In the genomic region with DNA sequence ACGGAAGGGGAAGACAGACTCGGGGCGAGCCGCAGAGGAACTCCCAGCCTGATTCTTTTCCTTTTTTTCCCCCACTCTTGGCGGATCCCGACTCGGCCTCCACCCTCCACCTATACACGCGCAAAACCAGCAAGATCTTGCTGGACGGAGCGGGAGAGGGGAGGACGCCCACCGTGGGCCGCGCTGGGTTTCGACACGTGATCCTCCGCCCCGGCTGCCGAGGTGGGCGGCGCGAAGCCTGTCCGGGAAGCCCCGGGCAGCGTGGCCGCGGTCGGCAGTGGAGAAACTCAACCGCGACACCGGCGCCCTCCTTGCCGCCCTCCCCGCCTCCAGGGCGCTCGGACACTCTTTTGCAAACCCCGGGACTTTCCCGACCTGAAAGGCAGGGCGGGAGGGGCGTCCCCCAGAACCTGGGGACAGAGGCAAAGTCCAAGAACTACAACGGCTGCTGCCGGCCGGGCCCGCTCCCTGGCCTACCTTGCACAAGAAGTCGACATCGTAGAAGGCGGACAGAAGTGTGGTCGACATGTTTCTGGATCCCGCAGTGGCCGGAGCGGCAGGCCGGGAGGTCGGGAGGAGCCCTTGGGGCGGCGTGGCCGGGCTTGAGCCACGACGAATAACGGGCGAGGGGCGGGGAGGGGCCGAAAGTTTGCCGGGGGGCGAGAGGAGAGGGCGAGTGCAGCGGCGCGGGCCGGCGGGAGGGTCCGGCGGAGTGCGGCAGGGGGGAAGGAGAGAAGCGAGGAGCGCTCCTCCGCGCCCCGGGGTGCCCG, we compare ENCODE assay signal across 8 cellular contexts. TPM values are rescaled to one million over a fixed set of nuclear protein-coding genes. Genes with fewer than 3 reads are reported as not detected.
DNase-seq lines count a peak whose midpoint lies in the region; ATAC-seq and TF ChIP-seq lines count a peak whose summit lies in the region.

No MANE protein-coding gene starts in this region.

- no peak for TF ChIP-seq EP300 in SK-N-SH (IDR thresholded peaks at IDR 0.05; ENCODE audit: borderline replicate concordance in 1 of 2, low read depth in 1 of 2, low read length in 1 of 2)

- intact Hi-C loops in CD4-positive, alpha-beta T cell (cut with DNase I, micrococcal nuclease), result loop anchor here in 1 of 2 experiments (5.0 kb wide), 3 partner anchors 256 to 311 kb away; no protein-coding TSS in a partner anchor
- intact Hi-C loops in adrenal gland (cut with DNase I) (loop anchor here (2.0 to 10.0 kb wide), 4 partner anchors 91 to 391 kb away; no protein-coding TSS in a partner anchor), left ventricle myocardium inferior (cut with micrococcal nuclease) (loop anchor here (5.0 to 10.0 kb wide), 3 partner anchors 91 to 281 kb away; no protein-coding TSS in a partner anchor), psoas muscle (cut with DNase I) (loop anchor here (2.0 to 5.0 kb wide), 5 partner anchors 94 to 264 kb away; no protein-coding TSS in a partner anchor), vagina (cut with DNase I) (loop anchor here (2.0 to 10.0 kb wide), 6 partner anchors 154 to 397 kb away; no protein-coding TSS in a partner anchor)

- H3K27ac ChIP-seq in CD4-positive, alpha-beta T cell (ENCODE audit: low read depth, low read length), result peak overlapping the region; percentile 84
- H3K27ac ChIP-seq in SK-N-SH (ENCODE audit: low read depth in 2 of 2, low read length in 1 of 2) (peak overlapping the region; percentile 94 to 95), adrenal gland (peak overlapping the region; percentile 98 to 100 (median 99)), left ventricle myocardium inferior (replicated peaks) (peak overlapping the region; percentile 99), psoas muscle (peak overlapping the region; percentile 91), vagina (peak overlapping the region; percentile 99)

- H3K27me3 ChIP-seq in CD4-positive, alpha-beta T cell (ENCODE audit: control insufficient read depth, insufficient read depth, low read length), result no peaks in the 10 kb centered on the region
- no peaks in the 10 kb centered on the region for H3K27me3 ChIP-seq in SK-N-SH (ENCODE audit: insufficient read depth)
- H3K27me3 ChIP-seq in adrenal gland, result no peaks in the 10 kb centered on the region
- no peaks in the 10 kb centered on the region for H3K27me3 ChIP-seq in left ventricle myocardium inferior (ENCODE audit: low read depth)
- H3K27me3 ChIP-seq in psoas muscle (ENCODE audit: insufficient read depth in 3 of 3, low read length in 2 of 3), result no peaks in the 10 kb centered on the region
- no peaks in the 10 kb centered on the region for H3K27me3 ChIP-seq in vagina

- H3K4me1 ChIP-seq in SK-N-SH (ENCODE audit: control insufficient read depth in 1 of 2, insufficient read depth in 2 of 2, low read depth in 1 of 2, low read length in 1 of 2) (peaks cover 25 to 57% of the 10 kb centered on the region in 2 experiments), adrenal gland (replicated peaks in 1 of 2) (peaks cover 30 to 42% of the 10 kb centered on the region in 2 donors), left ventricle myocardium inferior (peaks cover 84% of the 10 kb centered on the region), psoas muscle (peaks cover 42% of the 10 kb centered on the region), vagina (peaks cover 30% of the 10 kb centered on the region)

- TF ChIP-seq POLR2A in adrenal gland (IDR thresholded peaks at IDR 0.05) (no peak), vagina (IDR thresholded peaks at IDR 0.05) (peak in 1 of 2 donors; percentile 85)

- ATAC-seq in CD4-positive, alpha-beta T cell (ENCODE audit: poor library complexity), result no peak
- peak; percentile 20 for ATAC-seq in GM19328 (IDR thresholded peaks at IDR 0.05; ENCODE audit: unreplicated experiment)
- peak; percentile 30 for ATAC-seq in HG03460 (IDR thresholded peaks at IDR 0.05; ENCODE audit: unreplicated experiment)
- ATAC-seq in psoas muscle, result peak; percentile 6 to 40 (median 30)

- no peaks in the 10 kb centered on the region for H3K9me3 ChIP-seq in CD4-positive, alpha-beta T cell (ENCODE audit: control insufficient read depth, low read length)
- H3K9me3 ChIP-seq in SK-N-SH (no peaks in the 10 kb centered on the region), adrenal gland (replicated peaks in 1 of 3) (no peaks in the 10 kb centered on the region), left ventricle myocardium inferior (replicated peaks) (no peaks in the 10 kb centered on the region), psoas muscle (no peaks in the 10 kb centered on the region), vagina (no peaks in the 10 kb centered on the region)

- H3K4me1 Mint-ChIP-seq in CD4-positive, alpha-beta T cell (ENCODE audit: low read depth), result peaks cover 41% of the 10 kb centered on the region

- POLR2A ChIA-PET in CD4-positive, alpha-beta T cell (lab: Charles Lee), result interaction anchor here (0.8 to 21.5 kb wide), 19 partner anchors 10 to 416 kb away, joined by 3 to 1478 read pairs (median 5); partner anchors contain the start of gene THADA
- POLR2A ChIA-PET in SK-N-SH (lab: Yijun Ruan, JAX), result interaction anchor here (0.5 to 3.7 kb wide), 25 partner anchors 20 to 415 kb away, joined by 3 to 24 read pairs (median 4); partner anchors contain the start of gene THADA

- peaks cover 84% of the 10 kb centered on the region for H3K36me3 Mint-ChIP-seq in CD4-positive, alpha-beta T cell (ENCODE audit: low read depth)

- under 1% methylated on average over 64 of the region's 80 CpGs for WGBS in SK-N-SH (ENCODE audit: low lambda C conversion rate)
- WGBS in adrenal gland, 4 donors, result 0 to 2% (median 0%) methylated on average over 7 to 80 of the region's 80 CpGs
- WGBS in psoas muscle, 3 donors, result 0 to 1% (median 0%) methylated on average over 57 to 80 of the region's 80 CpGs

- DNase-seq in CD4-positive, alpha-beta T cell, result peak in 9 of 10 experiments; percentile 39 to 70 (median 48)
- peak; percentile 89 for DNase-seq in SK-N-SH
- DNase-seq in adrenal gland, result peak in 5 of 7 donors; percentile 60 to 80 (median 67)
- DNase-seq in left ventricle myocardium inferior, result peak; percentile 75
- peak; percentile 79 to 87 for DNase-seq in psoas muscle
- DNase-seq in vagina (ENCODE audit: extremely low spot score in 2 of 2), result peak in 1 of 2 donors; percentile 93

- CTCF ChIA-PET in CD4-positive, alpha-beta T cell (lab: Charles Lee), result interaction anchor here (1.8 to 13.6 kb wide), 6 partner anchors 33 to 251 kb away, joined by 7 to 303 read pairs (median 20); no protein-coding TSS in a partner anchor
- CTCF ChIA-PET in SK-N-SH (lab: Yijun Ruan, JAX), result interaction anchor here (0.9 to 16.3 kb wide), 27 partner anchors 20 to 402 kb away, joined by 3 to 299 read pairs (median 7); no protein-coding TSS in a partner anchor

- peak overlapping the region; percentile 98 for H3K27ac Mint-ChIP-seq in CD4-positive, alpha-beta T cell

- TF ChIP-seq RAD21 in SK-N-SH (IDR thresholded peaks at IDR 0.05; ENCODE audit: low read length), result no peak; the same call in 1 of the 2 replicates

- peaks cover 49% of the 10 kb centered on the region for H3F3A ChIP-seq in SK-N-SH (replicated peaks; ENCODE audit: insufficient read depth)

- peaks cover 34% of the 10 kb centered on the region for H4K20me1 ChIP-seq in SK-N-SH (ENCODE audit: insufficient read depth)

- peak overlapping the region; percentile 95 to 97 for H3K4me3 ChIP-seq in SK-N-SH (ENCODE audit: low read depth in 2 of 2, low read length in 1 of 2)
- H3K4me3 ChIP-seq in adrenal gland, result peak overlapping the region; percentile 88 to 96 (median 90)
- H3K4me3 ChIP-seq in left ventricle myocardium inferior, result peak overlapping the region; percentile 94
- H3K4me3 ChIP-seq in psoas muscle, result peak overlapping the region; percentile 75
- H3K4me3 ChIP-seq in vagina, result peak overlapping the region; percentile 97 to 99

- peak overlapping the region; percentile 83 for H3K4me2 ChIP-seq in SK-N-SH

- TF ChIP-seq CTCF in CD4-positive, alpha-beta T cell (IDR thresholded peaks at IDR 0.05), result no peak
- TF ChIP-seq CTCF in SK-N-SH (IDR thresholded peaks at IDR 0.05), result no peak
- TF ChIP-seq CTCF in adrenal gland (IDR thresholded peaks at IDR 0.05), result no peak
- no peak for TF ChIP-seq CTCF in left ventricle myocardium inferior (IDR thresholded peaks at IDR 0.05; ENCODE audit: borderline replicate concordance)
- TF ChIP-seq CTCF in psoas muscle (IDR thresholded peaks at IDR 0.05), result no peak
- TF ChIP-seq CTCF in vagina (IDR thresholded peaks at IDR 0.05), result no peak

- H3K9me3 Mint-ChIP-seq in CD4-positive, alpha-beta T cell, result no peaks in the 10 kb centered on the region

- H3K4me3 Mint-ChIP-seq in CD4-positive, alpha-beta T cell, result peak overlapping the region; percentile 93

- H3K9me2 ChIP-seq in SK-N-SH, result no peaks in the 10 kb centered on the region

- H3K36me3 ChIP-seq in SK-N-SH (replicated peaks in 1 of 2; ENCODE audit: control insufficient read depth in 1 of 2, insufficient read depth in 2 of 2, low read length in 1 of 2) (peaks cover 21 to 39% of the 10 kb centered on the region in 2 experiments), adrenal gland (replicated peaks in 1 of 2) (peaks cover 0 to 44% of the 10 kb centered on the region in 2 donors), left ventricle myocardium inferior (peaks cover 38% of the 10 kb centered on the region), psoas muscle (ENCODE audit: insufficient read depth in 1 of 2, low read depth in 1 of 2) (peaks cover 7 to 45% of the 10 kb centered on the region in 2 donors), vagina (peaks cover 0 to 47% of the 10 kb centered on the region in 2 donors)

- peak overlapping the region; percentile 99 for H3K9ac ChIP-seq in SK-N-SH

- peaks cover 67% of the 10 kb centered on the region for H3K79me2 ChIP-seq in SK-N-SH (ENCODE audit: insufficient read depth)

- no peak overlapping the region for H2AFZ ChIP-seq in SK-N-SH (ENCODE audit: low read depth)

- H3K27me3 Mint-ChIP-seq in CD4-positive, alpha-beta T cell, result peaks cover 19% of the 10 kb centered on the region

TF ChIP-seq in SK-N-SH, 30 proteins besides CTCF, POLR2A, EP300 and RAD21 (continues in another document):
- TF ChIP-seq RXRA (IDR thresholded peaks at IDR 0.05; ENCODE audit: borderline replicate concordance, low read depth), result no peak
- TF ChIP-seq MAX (IDR thresholded peaks at IDR 0.05; ENCODE audit: low read depth), result peak; percentile 85
- TF ChIP-seq MXI1 (IDR thresholded peaks at IDR 0.05; ENCODE audit: low read depth, low read length), result peak; percentile 94
- TF ChIP-seq TCF12 (IDR thresholded peaks at IDR 0.05), result no peak

RNA-seq across cellular contexts. Expression of gene ZFP36L2, which starts 0.4 kb away (rescaled TPM):
- total RNA-seq in CD4-positive, alpha-beta T cell, result 1,000 to 10,000 TPM; 1,602 to 1,631 TPM
- polyA plus RNA-seq in SK-N-SH (2012; rRNA removed), result 12.5 and 18.4 TPM in 2 replicates
- polyA plus RNA-seq in SK-N-SH (2012; cell fraction: cytosol; rRNA removed), result 22.0 and 22.2 TPM in 2 replicates
- polyA plus RNA-seq in SK-N-SH (2012; cell fraction: nucleus; rRNA removed), result 24.1 and 24.2 TPM in 2 replicates
- 100 to 1,000 TPM in 5 of 8 donors, 10 to 100 TPM in 3; 46.2 to 333 (median 111) TPM for total RNA-seq in adrenal gland
- polyA plus RNA-seq in adrenal gland, result 100 to 1,000 TPM in 2 of 3 donors, 10 to 100 TPM in 1; 29.2 to 159 (median 105) TPM
- 48.5 TPM for total RNA-seq in left ventricle myocardium inferior
- 100 to 1,000 TPM in 1 of 4 donors, 10 to 100 TPM in 3; 48.9 to 103 (median 71.4) TPM for total RNA-seq in psoas muscle
- polyA plus RNA-seq in psoas muscle, result 10 to 100 TPM; 26.3 to 36.7 (median 34.5) TPM
- total RNA-seq in vagina, result 206 TPM
